10 cellular contexts compared by ENCODE assay signal in the genomic region with DNA sequence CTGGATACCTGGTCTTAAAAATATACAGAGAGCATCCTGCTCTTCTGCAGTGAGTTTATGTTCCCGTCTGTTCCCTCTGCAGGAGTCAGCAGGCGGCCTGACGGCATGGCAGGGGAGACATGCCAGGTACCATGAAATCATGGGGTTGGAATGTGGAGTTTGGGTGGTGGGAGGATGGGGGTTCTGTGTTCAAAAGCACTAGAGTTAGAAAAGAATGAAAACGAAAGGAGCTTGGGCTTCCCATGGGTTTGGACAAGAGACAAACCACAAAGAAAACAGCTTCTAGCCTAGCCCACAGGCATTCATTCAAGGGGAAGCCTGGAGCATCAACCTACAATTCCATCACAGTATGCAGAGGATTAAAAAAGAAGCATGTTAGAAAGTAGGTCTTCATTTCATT. TPM values are rescaled to one million over a fixed set of nuclear protein-coding genes. Genes with fewer than 3 reads are reported as not detected.
A peak's percentile ranks its signal among the peaks of the same experiment; 100 is the strongest.
DNase-seq lines count a peak whose midpoint lies in the region; ATAC-seq, FAIRE-seq and TF ChIP-seq lines count a peak whose summit lies in the region.
"Had no signal": no experiment of that assay in that cellular context is flagged by ENCODE, and none has a peak within 500 bp of the region (broad histone marks: within the 10 kb centered on the region; RNA-seq: fewer than 3 reads in every experiment).

No MANE protein-coding gene starts in this region.

- no peak overlapping the region for H2BK15ac ChIP-seq in neuronal stem cell (ENCODE audit: low read length)

- H3K4me1 ChIP-seq in neuronal stem cell (ENCODE audit: control insufficient read depth in 2 of 2, insufficient read depth in 1 of 2, low read depth in 1 of 2, low read length in 2 of 2): peaks cover 0 to 5% of the 10 kb centered on the region in 2 donors
- no peaks in the 10 kb centered on the region for H3K4me1 ChIP-seq in naive thymus-derived CD4-positive, alpha-beta T cell (ENCODE audit: control insufficient read depth in 2 of 2, insufficient read depth in 2 of 2, low read length in 2 of 2)

- H3K27ac Mint-ChIP-seq in MCF 10A (ENCODE audit: low read depth, unreplicated experiment): peak overlapping the region; percentile 40
- H3K27ac Mint-ChIP-seq in naive thymus-derived CD4-positive, alpha-beta T cell: no peak overlapping the region
- H3K27ac Mint-ChIP-seq: activated naive CD4-positive, alpha-beta T cell treated with anti-CD3 and anti-CD28 coated beads, Interleukin-2, amount 50 U/mL, for 24 hours had no signal

- H2AFZ ChIP-seq in neuronal stem cell (ENCODE audit: low read length): no peak overlapping the region

- H3K36me3 Mint-ChIP-seq in MCF 10A (ENCODE audit: insufficient read depth, unreplicated experiment): no peaks in the 10 kb centered on the region
- peaks cover 0 to 57% (median 50%) of the 10 kb centered on the region in 5 donors for H3K36me3 Mint-ChIP-seq in naive thymus-derived CD4-positive, alpha-beta T cell

- H3K79me1 ChIP-seq in neuronal stem cell (ENCODE audit: low read depth, low read length): no peaks in the 10 kb centered on the region

- CTCF ChIA-PET in MCF 10A (lab: Yijun Ruan, JAX): interaction anchor here (1.0 kb wide), 1 partner anchor 10 kb away, joined by 4 read pairs; no protein-coding TSS in a partner anchor
- CTCF ChIA-PET in naive thymus-derived CD4-positive, alpha-beta T cell (lab: Charles Lee): no interaction called here

- H3K27ac ChIP-seq in neuronal stem cell (replicated peaks; ENCODE audit: low read length): no peak overlapping the region
- H3K27ac ChIP-seq in naive thymus-derived CD4-positive, alpha-beta T cell (ENCODE audit: low read depth, low read length): no peak overlapping the region
- H3K27ac ChIP-seq: BLaER1 treated with 17β-estradiol and CSF1 and Interleukin-3, amounts not matched to agents 10 nM and 100 nM had no signal

- no peak overlapping the region for H2AK5ac ChIP-seq in neuronal stem cell (ENCODE audit: low read depth, low read length)

- H2BK5ac ChIP-seq in neuronal stem cell (ENCODE audit: low read length): no peak overlapping the region

- peaks cover 4% of the 10 kb centered on the region for H3K9me3 Mint-ChIP-seq in MCF 10A (ENCODE audit: unreplicated experiment)
- H3K9me3 Mint-ChIP-seq in naive thymus-derived CD4-positive, alpha-beta T cell: peaks cover 5 to 46% (median 14%) of the 10 kb centered on the region in 11 donors

- H3K36me3 ChIP-seq in neuronal stem cell (replicated peaks in 1 of 2; ENCODE audit: control insufficient read depth in 2 of 2, insufficient read depth in 2 of 2, low read length in 2 of 2): no peaks in the 10 kb centered on the region
- no peaks in the 10 kb centered on the region for H3K36me3 ChIP-seq in naive thymus-derived CD4-positive, alpha-beta T cell (ENCODE audit: control insufficient read depth in 2 of 3, insufficient read depth in 3 of 3, low read length in 3 of 3)

- H3K4ac ChIP-seq in neuronal stem cell (ENCODE audit: low read length): no peak overlapping the region

- no peak overlapping the region for H3K23ac ChIP-seq in neuronal stem cell (ENCODE audit: low read depth, low read length, poor library complexity)

- TF ChIP-seq CTCF in MCF 10A (IDR thresholded peaks at IDR 0.05; ENCODE audit: unreplicated experiment): no peak

- H2BK12ac ChIP-seq in neuronal stem cell (ENCODE audit: low read length): no peak overlapping the region

- no CpG with 5 or more reads among the region's 4 CpGs for WGBS in neuronal stem cell (ENCODE audit: extremely low coverage in 2 of 2, insufficient read length in 2 of 2, insufficient replicate concordance in 1 of 2), 2 donors

- BruUV-seq in MCF 10A (replicated peaks; lab: Mats Ljungman, UMichigan): no TSS peak

- H3K9ac ChIP-seq in neuronal stem cell (ENCODE audit: low read depth, low read length, poor library complexity): no peak overlapping the region
- H3K9ac ChIP-seq: BLaER1 treated with 17β-estradiol and CSF1 and Interleukin-3, amounts not matched to agents 10 nM and 100 nM had no signal

- H4K91ac ChIP-seq in neuronal stem cell (ENCODE audit: low read depth, low read length, poor library complexity): no peak overlapping the region

- H3K4me3 Mint-ChIP-seq in MCF 10A (ENCODE audit: unreplicated experiment): peak overlapping the region; percentile 24
- H3K4me3 Mint-ChIP-seq in naive thymus-derived CD4-positive, alpha-beta T cell: no peak overlapping the region
- H3K4me3 Mint-ChIP-seq: activated naive CD4-positive, alpha-beta T cell treated with anti-CD3 and anti-CD28 coated beads, Interleukin-2, amount 50 U/mL, for 24 hours had no signal

- no peaks in the 10 kb centered on the region for H3K27me3 ChIP-seq in neuronal stem cell (ENCODE audit: control insufficient read depth in 3 of 3, insufficient read depth in 3 of 3, low read depth in 1 of 3, low read length in 3 of 3)
- H3K27me3 ChIP-seq in naive thymus-derived CD4-positive, alpha-beta T cell (ENCODE audit: control insufficient read depth in 2 of 2, insufficient read depth in 2 of 2, low read length in 2 of 2): no peaks in the 10 kb centered on the region
- H3K27me3 ChIP-seq: BLaER1 treated with 17β-estradiol and CSF1 and Interleukin-3, amounts not matched to agents 10 nM and 100 nM had no signal

- H3K14ac ChIP-seq in neuronal stem cell (ENCODE audit: low read length): no peak overlapping the region

- peak; percentile 80 for DNase-seq in A172 (ENCODE audit: low spot score)
- peak; percentile 3 for DNase-seq in HTR-8/SVneo (ENCODE audit: insufficient read length, low spot score)
- peak; percentile 73 for DNase-seq in MCF 10A (ENCODE audit: unreplicated experiment)
- DNase-seq in kidney tubule cell (ENCODE audit: low spot score): peak; percentile 93
- no peak for DNase-seq in neuronal stem cell (ENCODE audit: low spot score)
- DNase-seq in naive thymus-derived CD4-positive, alpha-beta T cell: no peak
- no peak for DNase-seq in activated CD4-positive, alpha-beta T cell treated with anti-CD3 and anti-CD28 coated beads, Interleukin-2, amount 50 U/mL, for 48 hours

- intact Hi-C loops in MCF 10A (cut with micrococcal nuclease): no loop called here
- intact Hi-C loops in naive thymus-derived CD4-positive, alpha-beta T cell (cut with micrococcal nuclease): no loop called here

- no peak overlapping the region for H3K4me2 ChIP-seq in neuronal stem cell (ENCODE audit: insufficient read depth, low read length, poor library complexity, severe bottlenecking)

- H3K4me3 ChIP-seq in neuronal stem cell (ENCODE audit: low read length in 2 of 2): no peak overlapping the region
- H3K4me3 ChIP-seq in naive thymus-derived CD4-positive, alpha-beta T cell (ENCODE audit: low read length): no peak overlapping the region
- H3K4me3 ChIP-seq: BLaER1 treated with 17β-estradiol and CSF1 and Interleukin-3, amounts not matched to agents 10 nM and 100 nM had no signal

- H3K9me3 ChIP-seq in neuronal stem cell (replicated peaks in 1 of 2; ENCODE audit: control insufficient read depth in 2 of 2, insufficient read depth in 1 of 2, low read depth in 1 of 2, low read length in 2 of 2): no peaks in the 10 kb centered on the region
- no peaks in the 10 kb centered on the region for H3K9me3 ChIP-seq in naive thymus-derived CD4-positive, alpha-beta T cell (ENCODE audit: control insufficient read depth in 2 of 3, low read length in 3 of 3)

- peaks cover 34% of the 10 kb centered on the region for H3K4me1 Mint-ChIP-seq in MCF 10A (ENCODE audit: insufficient read depth, unreplicated experiment)
- peaks cover 0 to 6% (median 0%) of the 10 kb centered on the region in 7 donors for H3K4me1 Mint-ChIP-seq in naive thymus-derived CD4-positive, alpha-beta T cell
- H3K4me1 Mint-ChIP-seq: activated naive CD4-positive, alpha-beta T cell treated with anti-CD3 and anti-CD28 coated beads, Interleukin-2, amount 50 U/mL, for 24 hours had no signal

- FAIRE-seq in HTR-8/SVneo (lab: Jason Lieb, UNC): no peak

- H4K8ac ChIP-seq in neuronal stem cell (ENCODE audit: low read depth, low read length): no peak overlapping the region

- H3K27me3 Mint-ChIP-seq in MCF 10A (ENCODE audit: insufficient read depth, unreplicated experiment): no peaks in the 10 kb centered on the region
- no peaks in the 10 kb centered on the region for H3K27me3 Mint-ChIP-seq in naive thymus-derived CD4-positive, alpha-beta T cell
- H3K27me3 Mint-ChIP-seq: activated naive CD4-positive, alpha-beta T cell treated with anti-CD3 and anti-CD28 coated beads, Interleukin-2, amount 50 U/mL, for 24 hours had no signal

- ATAC-seq in naive thymus-derived CD4-positive, alpha-beta T cell: no peak
- no peak for ATAC-seq in HG03175 (IDR thresholded peaks at IDR 0.05; ENCODE audit: unreplicated experiment)

- no peak overlapping the region for H3K18ac ChIP-seq in neuronal stem cell (ENCODE audit: low read length)

- no peak overlapping the region for H2BK120ac ChIP-seq in neuronal stem cell (ENCODE audit: low read depth, low read length)

- POLR2A ChIA-PET in MCF 10A (lab: Yijun Ruan, JAX): interaction anchor here (0.7 to 1.9 kb wide), 9 partner anchors 10 to 872 kb away, joined by 3 to 6 read pairs (median 4); partner anchors contain the start of gene WARS2
- POLR2A ChIA-PET in naive thymus-derived CD4-positive, alpha-beta T cell (lab: Charles Lee): no interaction called here

RNA-seq across cellular contexts. Expression of gene WARS2, which starts 59.9 kb away (rescaled TPM):
- total RNA-seq in A172 (2014; rRNA removed; shearing (Covaris generic)): 8.1 and 10.4 TPM in 2 replicates
- 17.4 and 27.7 TPM in 2 replicates for total RNA-seq in MCF 10A (2022)
- 9.0 TPM for polyA plus RNA-seq in neuronal stem cell (2013, experiment 1 of 2)
- 9.4 TPM for polyA plus RNA-seq in neuronal stem cell (2013, experiment 2 of 2)
- total RNA-seq in naive thymus-derived CD4-positive, alpha-beta T cell: 10 to 100 TPM in 4 of 5 experiments, 1 to 10 TPM in 1; 8.6 to 27.1 (median 12.9) TPM
- 10 to 100 TPM in 1 of 2 donors, 1 to 10 TPM in 1; 9.3 to 11.5 TPM for polyA plus RNA-seq in naive thymus-derived CD4-positive, alpha-beta T cell

Comparison
In these comparisons a context has a peak if more than half of its experiments do, and no peak if none do; other contexts are left out.
1. DNase-seq: peak in A172 (single experiment), HTR-8/SVneo (single experiment), MCF 10A (single experiment) and kidney tubule cell (single experiment); none in neuronal stem cell (single experiment), naive thymus-derived CD4-positive, alpha-beta T cell (0 of 9) and activated CD4-positive, alpha-beta T cell treated with anti-CD3 and anti-CD28 coated beads, Interleukin-2, amount 50 U/mL, for 48 hours (0 of 2).